8 cellular contexts compared by ENCODE assay signal in genomic region chr20:13788167-13788834, GRCh38. TPM values are rescaled to one million over a fixed set of nuclear protein-coding genes. Genes with fewer than 3 reads are reported as not detected.
A peak's percentile ranks its signal among the peaks of the same experiment; 100 is the strongest.
DNase-seq lines count a peak whose midpoint lies in the region; ATAC-seq and TF ChIP-seq lines count a peak whose summit lies in the region.

No MANE protein-coding gene starts in this region.

- H3K4me1 ChIP-seq in right atrium auricular region = peaks cover 0 to 45% of the 10 kb centered on the region in 2 donors

- H3K4me3 ChIP-seq in right atrium auricular region = no peak overlapping the region
- no peak overlapping the region for H3K4me3 ChIP-seq in HFF-Myc (replicated peaks; ENCODE audit: low read depth, low read length)
- H3K4me3 ChIP-seq in WERI-Rb-1 (ENCODE audit: low read depth, low read length) = no peak overlapping the region

- ATAC-seq in Right ventricle myocardium superior (ENCODE audit: poor library complexity) = no peak

- no peak for TF ChIP-seq POLR2A in erythroblast (IDR thresholded peaks at IDR 0.05; ENCODE audit: low read length)

- intact Hi-C loops in Right ventricle myocardium superior (cut with DNase I) = loop anchor here (10.0 kb wide), 1 partner anchor 154 kb away; the partner anchor contains the start of gene TASP1

- H3K27ac ChIP-seq in right atrium auricular region (no peak overlapping the region), WERI-Rb-1 (no peak overlapping the region)

- TF ChIP-seq CTCF in right atrium auricular region (IDR thresholded peaks at IDR 0.05) (peak; percentile 26 to 50), HFF-Myc (IDR thresholded peaks at IDR 0.05; ENCODE audit: low read depth, low read length, missing control alignments) (peak; percentile 47), WERI-Rb-1 (IDR thresholded peaks at IDR 0.05; ENCODE audit: low read depth, low read length) (peak; percentile 44; the same call in 1 of the 2 replicates)

- H3K36me3 ChIP-seq in right atrium auricular region (peaks cover 35% of the 10 kb centered on the region), WERI-Rb-1 (peaks cover 73% of the 10 kb centered on the region)

- H3K27me3 ChIP-seq in right atrium auricular region = no peaks in the 10 kb centered on the region
- H3K27me3 ChIP-seq in WERI-Rb-1 (ENCODE audit: insufficient read depth, low read depth, severe bottlenecking) = no peaks in the 10 kb centered on the region

- DNase-seq in right atrium auricular region (ENCODE audit: low spot score) (no peak), Right ventricle myocardium superior (no peak), HFF-Myc (ENCODE audit: extremely low read depth, low read depth) (peak; percentile 39), NCI-H1694 treated with DMSO at 0.1 percent for 48 hours (lab: John Stamatoyannopoulos, UW) (peak; percentile 40), WERI-Rb-1 (peak; percentile 54), erythroblast (lab: John Stamatoyannopoulos, UW) (peak; percentile 37 to 43), pons (ENCODE audit: low spot score) (peak; percentile 61)
- DNase-seq in NK-92 treated with Interleukin-12 subunit alpha and Interleukin-12 subunit beta, amount 100 ng/mL, for 24 hours (lab: John Stamatoyannopoulos, UW) = no peak

- H3K9me3 ChIP-seq in right atrium auricular region = no peaks in the 10 kb centered on the region
- no peaks in the 10 kb centered on the region for H3K9me3 ChIP-seq in WERI-Rb-1 (ENCODE audit: severe bottlenecking)

RNA-seq across cellular contexts. Expression of gene NDUFAF5, which starts 3.5 kb away (rescaled TPM):
- total RNA-seq in right atrium auricular region (10 to 100 TPM; 25.2 to 29.9 TPM), Right ventricle myocardium superior (76.0 TPM)

RNA-seq across cellular contexts. Expression of gene ESF1, which starts 3.6 kb away (rescaled TPM):
- total RNA-seq in right atrium auricular region = 10 to 100 TPM; 10.4 to 11.1 TPM
- 13.3 TPM for total RNA-seq in Right ventricle myocardium superior

Comparison
In these comparisons a context has a peak if more than half of its experiments do, and no peak if none do; other contexts are left out.
1. DNase-seq: peak in HFF-Myc (single experiment), NCI-H1694 treated with DMSO at 0.1 percent for 48 hours (single experiment), WERI-Rb-1 (single experiment), erythroblast (2 of 2) and pons (single experiment); none in right atrium auricular region (single experiment), Right ventricle myocardium superior (single experiment) and NK-92 treated with Interleukin-12 subunit alpha and Interleukin-12 subunit beta, amount 100 ng/mL, for 24 hours (single experiment).
2. Peak in every context shown above with its lines, with median percentiles within 50 percentile points of each other: CTCF ChIP-seq.